Comparison of ENCODE assay signal across 8 cellular contexts in genomic region chr2:87454421-87454820, GRCh38.
A peak's percentile ranks its signal among the peaks of the same experiment; 100 is the strongest.
DNase-seq lines count a peak whose midpoint lies in the region; TF ChIP-seq lines count a peak whose summit lies in the region.
"Not testable (repeated sequence)": the region's sequence is repeated elsewhere in the genome, so short reads cannot be mapped to it uniquely, and the experiment has no call there.

No MANE protein-coding gene starts in this region.

- not testable (repeated sequence) for H3K4me3 ChIP-seq in epithelial cell of esophagus (ENCODE audit: low read length); left ventricle myocardium inferior; suprapubic skin
- peak overlapping the region; percentile 35 for H3K4me3 ChIP-seq in neuron (ENCODE audit: low read length)

- WGBS in suprapubic skin, result 20% methylated on average over 2 of the region's 2 CpGs

- peak overlapping the region; percentile 79 for H3K27ac ChIP-seq in left ventricle myocardium inferior (replicated peaks)
- H3K27ac ChIP-seq in suprapubic skin, result peak overlapping the region; percentile 59

- TF ChIP-seq CTCF in epithelial cell of esophagus (IDR thresholded peaks at IDR 0.05; ENCODE audit: insufficient read depth, low read depth, low read length, missing control alignments); left ventricle myocardium inferior (IDR thresholded peaks at IDR 0.05; ENCODE audit: borderline replicate concordance); suprapubic skin (IDR thresholded peaks at IDR 0.05): not testable (repeated sequence)

- DNase-seq in Caki2 (ENCODE audit: low read depth) (peak; percentile 12), HT1080 (ENCODE audit: low read depth) (peak; percentile 58), RPMI7951 (ENCODE audit: low read depth) (peak; percentile 74), amniotic epithelial cell (ENCODE audit: low read depth) (peak; percentile 61), epithelial cell of esophagus (ENCODE audit: low read depth) (peak; percentile 35)
- DNase-seq in left ventricle myocardium inferior; suprapubic skin (ENCODE audit: low spot score in 2 of 2): not testable (repeated sequence)

- not testable (repeated sequence) for H2AFZ ChIP-seq in neuron (ENCODE audit: low read depth, low read length)

- not testable (repeated sequence) for H3K9me3 ChIP-seq in left ventricle myocardium inferior (replicated peaks); neuron (ENCODE audit: low read length); suprapubic skin

- TF ChIP-seq EP300 in suprapubic skin (IDR thresholded peaks at IDR 0.05), result not testable (repeated sequence)

- H3K36me3 ChIP-seq in left ventricle myocardium inferior; neuron (ENCODE audit: insufficient read depth, low read length); suprapubic skin: not testable (repeated sequence)

- H3K4me1 ChIP-seq in left ventricle myocardium inferior, result peaks cover 18% of the 10 kb centered on the region
- not testable (repeated sequence) for H3K4me1 ChIP-seq in neuron (ENCODE audit: insufficient read depth, low read length); suprapubic skin

- not testable (repeated sequence) for H3K27me3 ChIP-seq in left ventricle myocardium inferior (ENCODE audit: low read depth); neuron (ENCODE audit: insufficient read depth, low read length); suprapubic skin

- not testable (repeated sequence) for TF ChIP-seq POLR2A in suprapubic skin (IDR thresholded peaks at IDR 0.05)

- in situ Hi-C loops in Caki2 (cut with HindIII; ENCODE audit: low pct_unique_long_range_greater_than_20kb, low sequenced_read_pairs), result not testable (repeated sequence)

- intact Hi-C loops in left ventricle myocardium inferior (cut with micrococcal nuclease), result not testable (repeated sequence)
